In the genomic region with DNA sequence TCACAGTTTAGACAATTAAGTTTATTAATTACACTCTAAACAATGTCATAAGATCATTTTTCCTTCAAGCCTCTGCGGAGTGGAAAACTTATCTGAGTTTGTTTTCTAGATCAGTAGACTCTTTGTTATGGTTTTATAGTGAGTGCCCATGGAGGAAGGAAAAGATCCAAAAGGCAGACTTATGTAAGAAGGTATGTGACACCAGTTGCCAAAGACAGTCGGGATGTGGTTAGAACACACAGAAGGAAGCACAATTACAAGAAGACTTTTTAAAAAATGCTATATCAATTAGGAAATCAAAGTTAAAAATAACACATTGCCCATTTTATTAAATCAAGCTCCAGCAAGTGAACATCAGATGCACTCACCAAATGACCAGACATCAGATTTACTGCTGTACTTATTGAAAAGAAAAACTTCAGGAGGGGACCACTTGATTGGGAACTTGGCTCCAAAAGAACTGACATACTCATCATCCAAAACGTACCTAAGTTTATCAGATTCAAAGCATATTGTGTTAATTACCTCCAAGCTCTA, we compare ENCODE assay signal across 6 cellular contexts.
"Had no signal": no experiment of that assay in that cellular context is flagged by ENCODE, and none has a peak within 500 bp of the region (broad histone marks: within the 10 kb centered on the region; RNA-seq: fewer than 3 reads in every experiment).

No MANE protein-coding gene starts in this region.

- H3K9me3 ChIP-seq: suprapubic skin had no signal

- H3K4me3 ChIP-seq: suprapubic skin had no signal

- H3K27ac ChIP-seq: brain microvascular endothelial cell, suprapubic skin had no signal

- H3K4me1 ChIP-seq: suprapubic skin had no signal

- H3K27me3 ChIP-seq: brain microvascular endothelial cell, suprapubic skin had no signal

- DNase-seq: activated CD4-positive, alpha-beta T cell treated with anti-CD3 and anti-CD28 coated beads for 4 hours; activated naive CD4-positive, alpha-beta T cell treated with Interleukin-2 at 50 U/mL for 16 hours; brain microvascular endothelial cell; stimulated activated CD4-positive, alpha-beta T cell treated with anti-CD3 and anti-CD28 coated beads, Interleukin-12 subunit alpha, Interleukin-12 subunit beta, amount 100 ng/mL, for 4 hours; stimulated activated naive CD8-positive, alpha-beta T cell treated with anti-CD3 and anti-CD28 coated beads, Interleukin-15, Interleukin-2, amounts not matched to agents 100 U/mL and 50 U/mL, for 24 hours had no signal

- H3K36me3 ChIP-seq: brain microvascular endothelial cell, suprapubic skin had no signal
